Comparison of ENCODE assay signal across 8 cellular contexts in genomic region chr2:77192811-77193289, GRCh38.
"Had no signal": no experiment of that assay in that cellular context is flagged by ENCODE, and none has a peak within 500 bp of the region (broad histone marks: within the 10 kb centered on the region; RNA-seq: fewer than 3 reads in every experiment).

No MANE protein-coding gene starts in this region.

- H3K36me3 ChIP-seq: HAP-1 had no signal

- H3K27ac ChIP-seq: GM23248, HL-60 had no signal

- H3K9me3 ChIP-seq: HAP-1 had no signal

- H3K4me1 ChIP-seq: HAP-1 had no signal

- DNase-seq: GM23248, GOT3, H7, HFFc6, IMR-90 had no signal

- H3K4me3 ChIP-seq: GM23248, HAP-1, K562 had no signal
